ENCODE assay signal across 2 cellular contexts in the genomic region with DNA sequence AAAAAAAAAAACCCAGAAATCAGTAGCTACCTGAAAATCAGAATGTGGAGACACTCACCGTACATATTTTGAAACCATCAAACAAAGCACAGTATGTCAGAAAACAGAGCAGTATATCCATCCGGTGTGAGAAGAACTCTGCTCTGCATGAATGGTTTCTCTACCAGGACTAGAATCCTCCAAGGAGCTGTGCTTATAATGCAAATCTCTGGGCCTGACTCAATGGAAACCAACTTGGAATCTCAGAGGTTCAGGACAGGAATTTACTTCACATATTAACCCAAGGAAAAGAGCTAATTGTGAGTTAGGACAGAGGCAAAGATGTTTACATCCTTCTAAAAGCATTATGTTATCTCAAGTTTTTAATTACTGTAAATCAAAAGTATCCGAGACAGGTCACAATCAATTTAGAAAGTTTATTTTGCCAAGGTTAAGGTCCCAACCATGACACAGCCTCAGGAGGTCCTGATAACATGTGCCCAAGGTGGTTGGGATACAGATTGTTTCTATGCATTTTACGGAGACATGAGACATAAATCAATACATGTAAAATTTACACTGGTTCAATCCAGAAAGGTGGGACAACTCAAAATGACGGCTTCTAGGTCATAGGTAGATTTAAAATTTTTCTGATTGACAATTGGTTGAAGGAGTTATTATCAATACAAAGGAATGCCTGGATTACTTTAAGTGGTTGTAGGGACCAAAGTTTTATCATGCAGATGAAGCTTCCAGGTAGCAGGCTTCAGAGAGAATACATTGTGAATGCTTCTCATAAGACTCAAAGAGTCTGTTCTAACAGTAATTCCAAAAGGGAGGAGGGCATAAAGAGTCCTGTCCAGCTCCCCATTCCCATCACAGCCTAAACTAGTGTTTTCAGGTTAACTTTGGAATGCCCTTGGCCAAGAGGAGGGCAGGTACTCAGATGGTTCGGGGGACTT.
A peak's percentile ranks its signal among the peaks of the same experiment; 100 is the strongest.
TF ChIP-seq lines count a peak whose summit lies in the region.

No MANE protein-coding gene starts in this region.

TF ChIP-seq in GM23338, 12 proteins besides CTCF, POLR2A, EP300 and RAD21 (continued from another document and continues in another):
- TF ChIP-seq, protein P1, sequence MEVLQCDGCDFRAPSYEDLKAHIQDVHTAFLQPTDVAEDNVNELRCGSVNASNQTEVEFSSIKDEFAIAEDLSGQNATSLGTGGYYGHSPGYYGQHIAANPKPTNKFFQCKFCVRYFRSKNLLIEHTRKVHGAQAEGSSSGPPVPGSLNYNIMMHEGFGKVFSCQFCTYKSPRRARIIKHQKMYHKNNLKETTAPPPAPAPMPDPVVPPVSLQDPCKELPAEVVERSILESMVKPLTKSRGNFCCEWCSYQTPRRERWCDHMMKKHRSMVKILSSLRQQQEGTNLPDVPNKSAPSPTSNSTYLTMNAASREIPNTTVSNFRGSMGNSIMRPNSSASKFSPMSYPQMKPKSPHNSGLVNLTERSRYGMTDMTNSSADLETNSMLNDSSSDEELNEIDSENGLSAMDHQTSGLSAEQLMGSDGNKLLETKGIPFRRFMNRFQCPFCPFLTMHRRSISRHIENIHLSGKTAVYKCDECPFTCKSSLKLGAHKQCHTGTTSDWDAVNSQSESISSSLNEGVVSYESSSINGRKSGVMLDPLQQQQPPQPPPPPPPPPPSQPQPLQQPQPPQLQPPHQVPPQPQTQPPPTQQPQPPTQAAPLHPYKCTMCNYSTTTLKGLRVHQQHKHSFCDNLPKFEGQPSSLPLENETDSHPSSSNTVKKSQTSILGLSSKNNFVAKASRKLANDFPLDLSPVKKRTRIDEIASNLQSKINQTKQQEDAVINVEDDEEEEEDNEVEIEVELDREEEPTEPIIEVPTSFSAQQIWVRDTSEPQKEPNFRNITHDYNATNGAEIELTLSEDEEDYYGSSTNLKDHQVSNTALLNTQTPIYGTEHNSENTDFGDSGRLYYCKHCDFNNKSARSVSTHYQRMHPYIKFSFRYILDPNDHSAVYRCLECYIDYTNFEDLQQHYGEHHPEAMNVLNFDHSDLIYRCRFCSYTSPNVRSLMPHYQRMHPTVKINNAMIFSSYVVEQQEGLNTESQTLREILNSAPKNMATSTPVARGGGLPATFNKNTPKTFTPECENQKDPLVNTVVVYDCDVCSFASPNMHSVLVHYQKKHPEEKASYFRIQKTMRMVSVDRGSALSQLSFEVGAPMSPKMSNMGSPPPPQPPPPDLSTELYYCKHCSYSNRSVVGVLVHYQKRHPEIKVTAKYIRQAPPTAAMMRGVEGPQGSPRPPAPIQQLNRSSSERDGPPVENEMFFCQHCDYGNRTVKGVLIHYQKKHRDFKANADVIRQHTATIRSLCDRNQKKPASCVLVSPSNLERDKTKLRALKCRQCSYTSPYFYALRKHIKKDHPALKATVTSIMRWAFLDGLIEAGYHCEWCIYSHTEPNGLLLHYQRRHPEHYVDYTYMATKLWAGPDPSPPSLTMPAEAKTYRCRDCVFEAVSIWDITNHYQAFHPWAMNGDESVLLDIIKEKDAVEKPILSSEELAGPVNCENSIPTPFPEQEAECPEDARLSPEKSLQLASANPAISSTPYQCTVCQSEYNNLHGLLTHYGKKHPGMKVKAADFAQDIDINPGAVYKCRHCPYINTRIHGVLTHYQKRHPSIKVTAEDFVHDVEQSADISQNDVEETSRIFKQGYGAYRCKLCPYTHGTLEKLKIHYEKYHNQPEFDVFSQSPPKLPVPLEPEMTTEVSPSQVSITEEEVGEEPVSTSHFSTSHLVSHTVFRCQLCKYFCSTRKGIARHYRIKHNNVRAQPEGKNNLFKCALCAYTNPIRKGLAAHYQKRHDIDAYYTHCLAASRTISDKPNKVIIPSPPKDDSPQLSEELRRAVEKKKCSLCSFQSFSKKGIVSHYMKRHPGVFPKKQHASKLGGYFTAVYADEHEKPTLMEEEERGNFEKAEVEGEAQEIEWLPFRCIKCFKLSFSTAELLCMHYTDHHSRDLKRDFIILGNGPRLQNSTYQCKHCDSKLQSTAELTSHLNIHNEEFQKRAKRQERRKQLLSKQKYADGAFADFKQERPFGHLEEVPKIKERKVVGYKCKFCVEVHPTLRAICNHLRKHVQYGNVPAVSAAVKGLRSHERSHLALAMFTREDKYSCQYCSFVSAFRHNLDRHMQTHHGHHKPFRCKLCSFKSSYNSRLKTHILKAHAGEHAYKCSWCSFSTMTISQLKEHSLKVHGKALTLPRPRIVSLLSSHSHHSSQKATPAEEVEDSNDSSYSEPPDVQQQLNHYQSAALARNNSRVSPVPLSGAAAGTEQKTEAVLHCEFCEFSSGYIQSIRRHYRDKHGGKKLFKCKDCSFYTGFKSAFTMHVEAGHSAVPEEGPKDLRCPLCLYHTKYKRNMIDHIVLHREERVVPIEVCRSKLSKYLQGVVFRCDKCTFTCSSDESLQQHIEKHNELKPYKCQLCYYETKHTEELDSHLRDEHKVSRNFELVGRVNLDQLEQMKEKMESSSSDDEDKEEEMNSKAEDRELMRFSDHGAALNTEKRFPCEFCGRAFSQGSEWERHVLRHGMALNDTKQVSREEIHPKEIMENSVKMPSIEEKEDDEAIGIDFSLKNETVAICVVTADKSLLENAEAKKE (CRISPR knock-in tag; IDR thresholded peaks at IDR 0.05), result peak; percentile 96
- TF ChIP-seq EZH2 (IDR thresholded peaks at IDR 0.05; ENCODE audit: low read depth, unreplicated experiment), result no peak
- no peak for TF ChIP-seq EZH2phosphoT487 (IDR thresholded peaks at IDR 0.05; ENCODE audit: unreplicated experiment)
- peak; percentile 83 for TF ChIP-seq NANOG (IDR thresholded peaks at IDR 0.05; ENCODE audit: borderline replicate concordance)
- TF ChIP-seq, protein P2, sequence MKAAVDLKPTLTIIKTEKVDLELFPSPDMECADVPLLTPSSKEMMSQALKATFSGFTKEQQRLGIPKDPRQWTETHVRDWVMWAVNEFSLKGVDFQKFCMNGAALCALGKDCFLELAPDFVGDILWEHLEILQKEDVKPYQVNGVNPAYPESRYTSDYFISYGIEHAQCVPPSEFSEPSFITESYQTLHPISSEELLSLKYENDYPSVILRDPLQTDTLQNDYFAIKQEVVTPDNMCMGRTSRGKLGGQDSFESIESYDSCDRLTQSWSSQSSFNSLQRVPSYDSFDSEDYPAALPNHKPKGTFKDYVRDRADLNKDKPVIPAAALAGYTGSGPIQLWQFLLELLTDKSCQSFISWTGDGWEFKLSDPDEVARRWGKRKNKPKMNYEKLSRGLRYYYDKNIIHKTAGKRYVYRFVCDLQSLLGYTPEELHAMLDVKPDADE (IDR thresholded peaks at IDR 0.05), result no peak
- TF ChIP-seq, protein P3, sequence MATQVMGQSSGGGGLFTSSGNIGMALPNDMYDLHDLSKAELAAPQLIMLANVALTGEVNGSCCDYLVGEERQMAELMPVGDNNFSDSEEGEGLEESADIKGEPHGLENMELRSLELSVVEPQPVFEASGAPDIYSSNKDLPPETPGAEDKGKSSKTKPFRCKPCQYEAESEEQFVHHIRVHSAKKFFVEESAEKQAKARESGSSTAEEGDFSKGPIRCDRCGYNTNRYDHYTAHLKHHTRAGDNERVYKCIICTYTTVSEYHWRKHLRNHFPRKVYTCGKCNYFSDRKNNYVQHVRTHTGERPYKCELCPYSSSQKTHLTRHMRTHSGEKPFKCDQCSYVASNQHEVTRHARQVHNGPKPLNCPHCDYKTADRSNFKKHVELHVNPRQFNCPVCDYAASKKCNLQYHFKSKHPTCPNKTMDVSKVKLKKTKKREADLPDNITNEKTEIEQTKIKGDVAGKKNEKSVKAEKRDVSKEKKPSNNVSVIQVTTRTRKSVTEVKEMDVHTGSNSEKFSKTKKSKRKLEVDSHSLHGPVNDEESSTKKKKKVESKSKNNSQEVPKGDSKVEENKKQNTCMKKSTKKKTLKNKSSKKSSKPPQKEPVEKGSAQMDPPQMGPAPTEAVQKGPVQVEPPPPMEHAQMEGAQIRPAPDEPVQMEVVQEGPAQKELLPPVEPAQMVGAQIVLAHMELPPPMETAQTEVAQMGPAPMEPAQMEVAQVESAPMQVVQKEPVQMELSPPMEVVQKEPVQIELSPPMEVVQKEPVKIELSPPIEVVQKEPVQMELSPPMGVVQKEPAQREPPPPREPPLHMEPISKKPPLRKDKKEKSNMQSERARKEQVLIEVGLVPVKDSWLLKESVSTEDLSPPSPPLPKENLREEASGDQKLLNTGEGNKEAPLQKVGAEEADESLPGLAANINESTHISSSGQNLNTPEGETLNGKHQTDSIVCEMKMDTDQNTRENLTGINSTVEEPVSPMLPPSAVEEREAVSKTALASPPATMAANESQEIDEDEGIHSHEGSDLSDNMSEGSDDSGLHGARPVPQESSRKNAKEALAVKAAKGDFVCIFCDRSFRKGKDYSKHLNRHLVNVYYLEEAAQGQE (IDR thresholded peaks at IDR 0.05; ENCODE audit: unreplicated experiment), result no peak

TF ChIP-seq in WTC11, 78 proteins besides CTCF, POLR2A, EP300 and RAD21 (continued from another document):
- TF ChIP-seq, protein P4, sequence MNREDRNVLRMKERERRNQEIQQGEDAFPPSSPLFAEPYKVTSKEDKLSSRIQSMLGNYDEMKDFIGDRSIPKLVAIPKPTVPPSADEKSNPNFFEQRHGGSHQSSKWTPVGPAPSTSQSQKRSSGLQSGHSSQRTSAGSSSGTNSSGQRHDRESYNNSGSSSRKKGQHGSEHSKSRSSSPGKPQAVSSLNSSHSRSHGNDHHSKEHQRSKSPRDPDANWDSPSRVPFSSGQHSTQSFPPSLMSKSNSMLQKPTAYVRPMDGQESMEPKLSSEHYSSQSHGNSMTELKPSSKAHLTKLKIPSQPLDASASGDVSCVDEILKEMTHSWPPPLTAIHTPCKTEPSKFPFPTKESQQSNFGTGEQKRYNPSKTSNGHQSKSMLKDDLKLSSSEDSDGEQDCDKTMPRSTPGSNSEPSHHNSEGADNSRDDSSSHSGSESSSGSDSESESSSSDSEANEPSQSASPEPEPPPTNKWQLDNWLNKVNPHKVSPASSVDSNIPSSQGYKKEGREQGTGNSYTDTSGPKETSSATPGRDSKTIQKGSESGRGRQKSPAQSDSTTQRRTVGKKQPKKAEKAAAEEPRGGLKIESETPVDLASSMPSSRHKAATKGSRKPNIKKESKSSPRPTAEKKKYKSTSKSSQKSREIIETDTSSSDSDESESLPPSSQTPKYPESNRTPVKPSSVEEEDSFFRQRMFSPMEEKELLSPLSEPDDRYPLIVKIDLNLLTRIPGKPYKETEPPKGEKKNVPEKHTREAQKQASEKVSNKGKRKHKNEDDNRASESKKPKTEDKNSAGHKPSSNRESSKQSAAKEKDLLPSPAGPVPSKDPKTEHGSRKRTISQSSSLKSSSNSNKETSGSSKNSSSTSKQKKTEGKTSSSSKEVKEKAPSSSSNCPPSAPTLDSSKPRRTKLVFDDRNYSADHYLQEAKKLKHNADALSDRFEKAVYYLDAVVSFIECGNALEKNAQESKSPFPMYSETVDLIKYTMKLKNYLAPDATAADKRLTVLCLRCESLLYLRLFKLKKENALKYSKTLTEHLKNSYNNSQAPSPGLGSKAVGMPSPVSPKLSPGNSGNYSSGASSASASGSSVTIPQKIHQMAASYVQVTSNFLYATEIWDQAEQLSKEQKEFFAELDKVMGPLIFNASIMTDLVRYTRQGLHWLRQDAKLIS (CRISPR knock-in tag; IDR thresholded peaks at IDR 0.05; ENCODE audit: borderline replicate concordance), result no peak
- TF ChIP-seq, protein P5, sequence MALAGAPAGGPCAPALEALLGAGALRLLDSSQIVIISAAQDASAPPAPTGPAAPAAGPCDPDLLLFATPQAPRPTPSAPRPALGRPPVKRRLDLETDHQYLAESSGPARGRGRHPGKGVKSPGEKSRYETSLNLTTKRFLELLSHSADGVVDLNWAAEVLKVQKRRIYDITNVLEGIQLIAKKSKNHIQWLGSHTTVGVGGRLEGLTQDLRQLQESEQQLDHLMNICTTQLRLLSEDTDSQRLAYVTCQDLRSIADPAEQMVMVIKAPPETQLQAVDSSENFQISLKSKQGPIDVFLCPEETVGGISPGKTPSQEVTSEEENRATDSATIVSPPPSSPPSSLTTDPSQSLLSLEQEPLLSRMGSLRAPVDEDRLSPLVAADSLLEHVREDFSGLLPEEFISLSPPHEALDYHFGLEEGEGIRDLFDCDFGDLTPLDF (CRISPR knock-in tag; IDR thresholded peaks at IDR 0.05), result no peak
- no peak for TF ChIP-seq JUN (CRISPR knock-in tag; IDR thresholded peaks at IDR 0.05)
TF ChIP-seq in WTC11: peak in this region for 0.
